ENCODE assay signal across 26 cellular contexts in genomic region chr20:8509809-8510208, GRCh38.
A peak's percentile ranks its signal among the peaks of the same experiment; 100 is the strongest.
DNase-seq lines count a peak whose midpoint lies in the region; ATAC-seq, FAIRE-seq and TF ChIP-seq lines count a peak whose summit lies in the region.
"Had no signal": no experiment of that assay in that cellular context is flagged by ENCODE, and none has a peak within 500 bp of the region (broad histone marks: within the 10 kb centered on the region; RNA-seq: fewer than 3 reads in every experiment).

No MANE protein-coding gene starts in this region.

- dilution Hi-C loops in endothelial cell of umbilical vein (cut with MboI; ENCODE audit: extremely low pct_ligation_motif_present, low sequenced_read_pairs): no loop called here

- no peaks in the 10 kb centered on the region for H3K27me3 ChIP-seq in endothelial cell of umbilical vein (ENCODE audit: control insufficient read depth in 2 of 2, insufficient read depth in 2 of 2, low read length in 2 of 2)
- no peaks in the 10 kb centered on the region for H3K27me3 ChIP-seq in aorta (ENCODE audit: control insufficient read depth in 1 of 2, insufficient read depth in 2 of 2, low read length in 1 of 2)
- H3K27me3 ChIP-seq: BE2C, ovary had no signal

- no peaks in the 10 kb centered on the region for H4K20me1 ChIP-seq in endothelial cell of umbilical vein (replicated peaks; ENCODE audit: control insufficient read depth, extremely low read depth, insufficient read depth, low read length)

- DNase-seq in Right ventricle myocardium superior (no peak), cardiac septum (ENCODE audit: low spot score) (no peak), NCI-H69 (lab: John Stamatoyannopoulos, UW) (peak; percentile 87), endothelial cell of umbilical vein (ENCODE audit: low read depth, low spot score) (peak; percentile 76), aorta (no peak), KBM-7 (no peak)
- DNase-seq in stimulated activated CD4-positive, alpha-beta T cell treated with anti-CD3 and anti-CD28 coated beads, Interleukin-4, amount 100 ng/mL, for 4 hours: no peak
- DNase-seq: activated CD4-positive, alpha-beta T cell treated with anti-CD3 and anti-CD28 coated beads for 48 hours; activated gamma-delta T cell; activated naive CD8-positive, alpha-beta T cell treated with anti-CD3 and anti-CD28 coated beads, Interleukin-2, amount 10 ng/mL, durations not matched to agents 7 days and 5 days; activated T-cell treated with anti-CD3 and anti-CD28 coated beads, Interleukin-2, amount 50 U/mL, for 24 hours; BE2C; CD8-positive, alpha-beta memory T cell; DMS53; NCI-H187 treated with DMSO at 0.1 percent for 48 hours; NCI-H2227 treated with DMSO at 0.1 percent for 48 hours; ovary; retina; stimulated activated CD4-positive, alpha-beta T cell treated with anti-CD3 and anti-CD28 coated beads, Interleukin-2, amount 100 ng/mL, for 24 hours; trophoblast cell had no signal

- peak; percentile 57 for ATAC-seq in Right ventricle myocardium superior (ENCODE audit: poor library complexity)
- ATAC-seq in aorta (ENCODE audit: low FRiP score): peak; percentile 22
- ATAC-seq in HG02884 (IDR thresholded peaks at IDR 0.05; ENCODE audit: unreplicated experiment): no peak
- ATAC-seq: HCT116 had no signal

- H2AFZ ChIP-seq in endothelial cell of umbilical vein (ENCODE audit: low read depth, low read length): no peak overlapping the region

- no peaks in the 10 kb centered on the region for H3K9me1 ChIP-seq in endothelial cell of umbilical vein (replicated peaks; ENCODE audit: control insufficient read depth, extremely low read depth, insufficient read depth, low read length)

- intact Hi-C loops in Right ventricle myocardium superior (cut with DNase I): no loop called here
- intact Hi-C loops in cardiac septum (cut with DNase I): no loop called here
- intact Hi-C loops in endothelial cell of umbilical vein (cut with micrococcal nuclease): no loop called here
- intact Hi-C loops in aorta (cut with DNase I): no loop called here

- no peak for FAIRE-seq in endothelial cell of umbilical vein (lab: Jason Lieb, UNC)
- FAIRE-seq: frontal cortex, G401.6 had no signal

- POLR2A ChIA-PET in endothelial cell of umbilical vein (lab: Charles Lee): interaction anchor here (0.7 kb wide), 2 partner anchors 37 to 285 kb away, joined by 3 to 5 read pairs; no protein-coding TSS in a partner anchor

- H3K4me1 ChIP-seq in endothelial cell of umbilical vein (ENCODE audit: control insufficient read depth, extremely low read depth, insufficient read depth, low read length) (peaks cover 8% of the 10 kb centered on the region), aorta (ENCODE audit: control insufficient read depth in 1 of 2, insufficient read depth in 2 of 2, low read length in 2 of 2) (no peaks in the 10 kb centered on the region)

- H3K36me3 ChIP-seq in endothelial cell of umbilical vein (ENCODE audit: control insufficient read depth in 2 of 2, extremely low read depth in 1 of 2, insufficient read depth in 2 of 2, low read length in 2 of 2): no peaks in the 10 kb centered on the region
- H3K36me3 ChIP-seq in aorta (ENCODE audit: control insufficient read depth in 1 of 2, insufficient read depth in 2 of 2, low read length in 1 of 2): no peaks in the 10 kb centered on the region
- H3K36me3 ChIP-seq: BE2C, ovary had no signal

- CTCF ChIA-PET in endothelial cell of umbilical vein (lab: Charles Lee): interaction anchor here (0.6 to 1.5 kb wide), 6 partner anchors 9 to 1102 kb away, joined by 3 to 4 read pairs (median 3); no protein-coding TSS in a partner anchor

- H3K79me2 ChIP-seq in endothelial cell of umbilical vein (ENCODE audit: control insufficient read depth, insufficient read depth, low read length): no peaks in the 10 kb centered on the region

- TF ChIP-seq POLR2A in endothelial cell of umbilical vein (IDR thresholded peaks at IDR 0.05; ENCODE audit: low read depth, low read length): no peak

- H3K9ac ChIP-seq in endothelial cell of umbilical vein (replicated peaks; ENCODE audit: extremely low read depth, insufficient read depth, low read length): no peak overlapping the region
- H3K9ac ChIP-seq: KMS-11 had no signal

- H3K27ac ChIP-seq in endothelial cell of umbilical vein (ENCODE audit: insufficient read depth, low read depth, low read length) (no peak overlapping the region), aorta (ENCODE audit: low read depth in 1 of 2, low read length in 2 of 2) (no peak overlapping the region)
- H3K27ac ChIP-seq: KMS-11, ovary, VCaP had no signal

- no peak for TF ChIP-seq CTCF in endothelial cell of umbilical vein (IDR thresholded peaks at IDR 0.05; ENCODE audit: extremely low read depth in 1 of 2, insufficient read depth in 1 of 2, low read depth in 1 of 2, low read length in 2 of 2)

- H3K4me2 ChIP-seq in endothelial cell of umbilical vein (ENCODE audit: insufficient read depth, low read length): peak overlapping the region; percentile 71
- H3K4me2 ChIP-seq: KMS-11 had no signal

- H3K4me3 ChIP-seq in endothelial cell of umbilical vein (replicated peaks in 1 of 3; ENCODE audit: insufficient read depth in 1 of 3, low read depth in 1 of 3, low read length in 3 of 3): peak overlapping the region in 1 of 3 experiments; percentile 13
- H3K4me3 ChIP-seq in aorta (ENCODE audit: low read length in 2 of 2): no peak overlapping the region
- H3K4me3 ChIP-seq: ovary had no signal

- no peaks in the 10 kb centered on the region for H3K9me3 ChIP-seq in endothelial cell of umbilical vein (replicated peaks; ENCODE audit: control insufficient read depth, insufficient read depth, low read length)
- no peaks in the 10 kb centered on the region for H3K9me3 ChIP-seq in aorta (ENCODE audit: control insufficient read depth, low read length)
- H3K9me3 ChIP-seq: BE2C, ovary had no signal

- BruUV-seq in endothelial cell of umbilical vein (replicated peaks; lab: Mats Ljungman, UMichigan): no TSS peak

- in situ Hi-C loops in KBM-7 (cut with MboI; ENCODE audit: low pct_unique_long_range_greater_than_20kb, low sequenced_read_pairs): no loop called here

- WGBS in aorta, 2 donors: 63 to 72% methylated on average over 1 of the region's 1 CpG

TF ChIP-seq in endothelial cell of umbilical vein, 7 proteins besides CTCF, POLR2A, EP300 and RAD21:
- TF ChIP-seq EZH2 (IDR thresholded peaks at IDR 0.05; ENCODE audit: borderline replicate concordance, low read depth, low read length, severe bottlenecking): no peak
- no peak for TF ChIP-seq MAX (IDR thresholded peaks at IDR 0.05; ENCODE audit: insufficient read depth, insufficient read length)
- peak; percentile 12 for TF ChIP-seq GATA2 (IDR thresholded peaks at IDR 0.05; ENCODE audit: insufficient read depth, insufficient read length, low read depth, low read length)
- TF ChIP-seq FOS (IDR thresholded peaks at IDR 0.05; ENCODE audit: borderline replicate concordance, insufficient read depth, low read length): no peak
- TF ChIP-seq JUN (IDR thresholded peaks at IDR 0.05; ENCODE audit: borderline replicate concordance, insufficient read depth, insufficient read length, low read depth): no peak

Comparison
In these comparisons a context has a peak if more than half of its experiments do, and no peak if none do; other contexts are left out.
1. DNase-seq: peak in NCI-H69 (single experiment) and endothelial cell of umbilical vein (single experiment); none in Right ventricle myocardium superior (single experiment), cardiac septum (single experiment), aorta (0 of 2), KBM-7 (single experiment) and stimulated activated CD4-positive, alpha-beta T cell treated with anti-CD3 and anti-CD28 coated beads, Interleukin-4, amount 100 ng/mL, for 4 hours (0 of 2).